In genomic region chr12:6039894-6040601, GRCh38 we compare ENCODE assay signal across 8 cellular contexts.
DNase-seq lines count a peak whose midpoint lies in the region; ATAC-seq, FAIRE-seq and TF ChIP-seq lines count a peak whose summit lies in the region.

No MANE protein-coding gene starts in this region.

- H3K9me3 ChIP-seq in GM12878 (replicated peaks; ENCODE audit: control insufficient read depth, insufficient read depth, low read length), result no peaks in the 10 kb centered on the region
- no peaks in the 10 kb centered on the region for H3K9me3 ChIP-seq in spleen

- peak; percentile 49 for ATAC-seq in GM19025 (IDR thresholded peaks at IDR 0.05; ENCODE audit: low read depth, unreplicated experiment)
- peak; percentile 73 to 84 (median 78) for ATAC-seq in T-cell (replicated peaks in 1 of 4)
- peak; percentile 92 for ATAC-seq in GM12878
- no peak for ATAC-seq in GM21360 (IDR thresholded peaks at IDR 0.05; ENCODE audit: unreplicated experiment)

- intact Hi-C loops in GM12878 (cut with micrococcal nuclease; ENCODE audit: unreplicated experiment), result loop anchor here (1.0 to 5.0 kb wide), 2 partner anchors 52 to 73 kb away; no protein-coding TSS in a partner anchor
- intact Hi-C loops in spleen (cut with DNase I; ENCODE audit: low total_unique reads), result loop anchor here (5.0 kb wide), 1 partner anchor 48 kb away; no protein-coding TSS in a partner anchor

- H3K27me3 Mint-ChIP-seq in T-cell, result peaks cover 2 to 4% of the 10 kb centered on the region in 2 donors

- H3K4me2 ChIP-seq in GM12878 (ENCODE audit: control insufficient read depth, insufficient read depth), result no peak overlapping the region

- TF ChIP-seq CTCF in GM12878 (IDR thresholded peaks at IDR 0.05 in 2 of 3, conservative IDR thresholded peaks at IDR 0.05 in 1 of 3; ENCODE audit: control insufficient read depth in 2 of 3, extremely low read depth in 1 of 3, insufficient read depth in 1 of 3, low read depth in 3 of 3, low read length in 3 of 3) (peak; percentile 89 to 94 (median 93)), spleen (IDR thresholded peaks at IDR 0.05 in 8 of 11, conservative IDR thresholded peaks at IDR 0.05 in 3 of 11) (peak; percentile 49 to 79 (median 74))

- TF ChIP-seq EP300 in GM12878 (IDR thresholded peaks at IDR 0.05; ENCODE audit: borderline replicate concordance in 1 of 2, control insufficient read depth in 1 of 2, low read depth in 2 of 2, low read length in 2 of 2), result no peak

- peak; percentile 90 for DNase-seq in Ammon's horn (ENCODE audit: low spot score)
- peak; percentile 83 for DNase-seq in NAMALWA (ENCODE audit: low spot score)
- DNase-seq in T-cell, result peak in 25 of 34 experiments; percentile 5 to 52 (median 30)
- DNase-seq in GM12878 (ENCODE audit: low read depth, low spot score), result no peak
- DNase-seq in iPS-NIHi11 (ENCODE audit: low spot score), result peak; percentile 80
- DNase-seq in spleen, result no peak

- H4K20me1 ChIP-seq in GM12878 (ENCODE audit: control insufficient read depth, insufficient read depth), result no peaks in the 10 kb centered on the region

- no peaks in the 10 kb centered on the region for H3K9me3 Mint-ChIP-seq in T-cell

- SMC1A ChIA-PET in GM12878 (lab: Charles Lee; ENCODE audit: uncharacterized antibody, unreplicated experiment), result interaction anchor here (0.7 to 3.3 kb wide), 2 partner anchors 50 to 882 kb away, joined by 3 to 65 read pairs; no protein-coding TSS in a partner anchor

- POLR2A ChIA-PET in T-cell (lab: Charles Lee) (no interaction called here), GM12878 (lab: Charles Lee) (no interaction called here)

- H3K36me3 ChIP-seq in GM12878 (ENCODE audit: control insufficient read depth in 2 of 2, insufficient read depth in 2 of 2, low read length in 1 of 2) (no peaks in the 10 kb centered on the region), spleen (peaks cover 0 to 67% (median 5%) of the 10 kb centered on the region in 6 donors)

- in situ Hi-C loops in GM12878 (cut with MboI), result loop anchor here (5.0 kb wide), 1 partner anchor 53 kb away; no protein-coding TSS in a partner anchor

- peaks cover 2 to 5% (median 2%) of the 10 kb centered on the region in 3 donors for H3K4me1 Mint-ChIP-seq in T-cell

- peak; percentile 90 for FAIRE-seq in GM12878 (lab: Jason Lieb, UNC)

- TF ChIP-seq POLR2A in GM12878 (IDR thresholded peaks at IDR 0.05; ENCODE audit: low read depth, low read length), result no peak
- TF ChIP-seq POLR2A in spleen (IDR thresholded peaks at IDR 0.05), result no peak

- peak; percentile 93 for TF ChIP-seq RAD21 in GM12878 (IDR thresholded peaks at IDR 0.05; ENCODE audit: insufficient read depth, low read depth, low read length)

- no peak overlapping the region for H3K27ac Mint-ChIP-seq in T-cell

- BruUV-seq in GM12878 (replicated peaks; lab: Mats Ljungman, UMichigan), result no TSS peak

- 22% methylated on average over 12 of the region's 12 CpGs for WGBS in GM12878 (ENCODE audit: insufficient coverage, insufficient replicate concordance, low lambda C conversion rate, missing lambda C conversion rate)
- 27 to 33% (median 29%) methylated on average over 11 to 12 of the region's 12 CpGs for WGBS in spleen, 5 donors

- no peak overlapping the region for H3K27ac ChIP-seq in GM12878 (ENCODE audit: control insufficient read depth, insufficient read depth)
- H3K27ac ChIP-seq in spleen, result no peak overlapping the region

- H3K9ac ChIP-seq in GM12878 (ENCODE audit: control insufficient read depth, insufficient read depth, low read length), result no peak overlapping the region

- H3K27me3 ChIP-seq in GM12878 (replicated peaks in 1 of 2; ENCODE audit: control insufficient read depth in 2 of 2, insufficient read depth in 2 of 2, low read length in 1 of 2), result no peaks in the 10 kb centered on the region; a peak in 2 of 4 replicates
- peaks cover 0 to 4% (median 0%) of the 10 kb centered on the region in 7 donors for H3K27me3 ChIP-seq in spleen (replicated peaks in 1 of 7)

- RAD21 ChIA-PET in GM12878 (lab: Charles Lee; ENCODE audit: unreplicated experiment), result interaction anchor here (0.7 to 3.4 kb wide), 2 partner anchors 49 to 244 kb away, joined by 3 to 71 read pairs; no protein-coding TSS in a partner anchor

- CTCF ChIA-PET in T-cell (lab: Charles Lee), result interaction anchor here (3.2 to 5.4 kb wide), 2 partner anchors 51 kb away, joined by 27 to 44 read pairs; no protein-coding TSS in a partner anchor
- CTCF ChIA-PET in GM12878 (lab: Yijun Ruan, JAX), result interaction anchor here (0.9 to 13.2 kb wide), 4 partner anchors 35 to 295 kb away, joined by 3 to 256 read pairs (median 4); no protein-coding TSS in a partner anchor

- H3K79me2 ChIP-seq in GM12878 (ENCODE audit: control insufficient read depth, insufficient read depth, low read length), result no peaks in the 10 kb centered on the region

- no peak overlapping the region for H3K4me3 Mint-ChIP-seq in T-cell

- H3K36me3 Mint-ChIP-seq in T-cell, result no peaks in the 10 kb centered on the region

- H3K4me1 ChIP-seq in GM12878 (ENCODE audit: control insufficient read depth, insufficient read depth, low read length), result no peaks in the 10 kb centered on the region
- H3K4me1 ChIP-seq in spleen, result peaks cover 0 to 7% (median 2%) of the 10 kb centered on the region in 6 donors

- H3K4me3 ChIP-seq in GM12878 (no peak overlapping the region), spleen (peak overlapping the region in 1 of 8 donors; percentile 24)

- no peak overlapping the region for H2AFZ ChIP-seq in GM12878 (ENCODE audit: control insufficient read depth, low read depth, low read length)

TF ChIP-seq in GM12878, 131 proteins besides CTCF, POLR2A, EP300 and RAD21 (continues in another document):
- no peak for TF ChIP-seq MLLT1 (IDR thresholded peaks at IDR 0.05)
- TF ChIP-seq, protein P1, sequence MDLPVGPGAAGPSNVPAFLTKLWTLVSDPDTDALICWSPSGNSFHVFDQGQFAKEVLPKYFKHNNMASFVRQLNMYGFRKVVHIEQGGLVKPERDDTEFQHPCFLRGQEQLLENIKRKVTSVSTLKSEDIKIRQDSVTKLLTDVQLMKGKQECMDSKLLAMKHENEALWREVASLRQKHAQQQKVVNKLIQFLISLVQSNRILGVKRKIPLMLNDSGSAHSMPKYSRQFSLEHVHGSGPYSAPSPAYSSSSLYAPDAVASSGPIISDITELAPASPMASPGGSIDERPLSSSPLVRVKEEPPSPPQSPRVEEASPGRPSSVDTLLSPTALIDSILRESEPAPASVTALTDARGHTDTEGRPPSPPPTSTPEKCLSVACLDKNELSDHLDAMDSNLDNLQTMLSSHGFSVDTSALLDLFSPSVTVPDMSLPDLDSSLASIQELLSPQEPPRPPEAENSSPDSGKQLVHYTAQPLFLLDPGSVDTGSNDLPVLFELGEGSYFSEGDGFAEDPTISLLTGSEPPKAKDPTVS (IDR thresholded peaks at IDR 0.05; ENCODE audit: low read depth, low read length), result no peak
- TF ChIP-seq SMC3 (IDR thresholded peaks at IDR 0.05; ENCODE audit: borderline replicate concordance, low read length), result peak; percentile 83
- TF ChIP-seq EED (IDR thresholded peaks at IDR 0.05; ENCODE audit: low read depth), result no peak
- no peak for TF ChIP-seq MTA2 (IDR thresholded peaks at IDR 0.05; ENCODE audit: low read depth)
- TF ChIP-seq, protein P2, sequence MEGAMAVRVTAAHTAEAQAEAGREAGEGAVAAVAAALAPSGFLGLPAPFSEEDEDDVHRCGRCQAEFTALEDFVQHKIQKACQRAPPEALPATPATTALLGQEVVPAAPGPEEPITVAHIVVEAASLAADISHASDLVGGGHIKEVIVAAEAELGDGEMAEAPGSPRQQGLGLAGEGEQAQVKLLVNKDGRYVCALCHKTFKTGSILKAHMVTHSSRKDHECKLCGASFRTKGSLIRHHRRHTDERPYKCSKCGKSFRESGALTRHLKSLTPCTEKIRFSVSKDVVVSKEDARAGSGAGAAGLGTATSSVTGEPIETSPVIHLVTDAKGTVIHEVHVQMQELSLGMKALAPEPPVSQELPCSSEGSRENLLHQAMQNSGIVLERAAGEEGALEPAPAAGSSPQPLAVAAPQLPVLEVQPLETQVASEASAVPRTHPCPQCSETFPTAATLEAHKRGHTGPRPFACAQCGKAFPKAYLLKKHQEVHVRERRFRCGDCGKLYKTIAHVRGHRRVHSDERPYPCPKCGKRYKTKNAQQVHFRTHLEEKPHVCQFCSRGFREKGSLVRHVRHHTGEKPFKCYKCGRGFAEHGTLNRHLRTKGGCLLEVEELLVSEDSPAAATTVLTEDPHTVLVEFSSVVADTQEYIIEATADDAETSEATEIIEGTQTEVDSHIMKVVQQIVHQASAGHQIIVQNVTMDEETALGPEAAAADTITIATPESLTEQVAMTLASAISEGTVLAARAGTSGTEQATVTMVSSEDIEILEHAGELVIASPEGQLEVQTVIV (IDR thresholded peaks at IDR 0.05; ENCODE audit: borderline replicate concordance, partially characterized antibody), result no peak
- TF ChIP-seq POU2F2 (IDR thresholded peaks at IDR 0.05; ENCODE audit: borderline replicate concordance, low read depth, low read length), result 0 out of 3 replicates have a peak, but pooled peaks have one; percentile 16

Comparison
In these comparisons a context has a peak if more than half of its experiments do, and no peak if none do; other contexts are left out.
1. DNase-seq: peak in Ammon's horn (single experiment), NAMALWA (single experiment), T-cell (25 of 34) and iPS-NIHi11 (single experiment); none in GM12878 (single experiment) and spleen (single experiment).